Comparison of ENCODE assay signal across 9 cellular contexts in the genomic region with DNA sequence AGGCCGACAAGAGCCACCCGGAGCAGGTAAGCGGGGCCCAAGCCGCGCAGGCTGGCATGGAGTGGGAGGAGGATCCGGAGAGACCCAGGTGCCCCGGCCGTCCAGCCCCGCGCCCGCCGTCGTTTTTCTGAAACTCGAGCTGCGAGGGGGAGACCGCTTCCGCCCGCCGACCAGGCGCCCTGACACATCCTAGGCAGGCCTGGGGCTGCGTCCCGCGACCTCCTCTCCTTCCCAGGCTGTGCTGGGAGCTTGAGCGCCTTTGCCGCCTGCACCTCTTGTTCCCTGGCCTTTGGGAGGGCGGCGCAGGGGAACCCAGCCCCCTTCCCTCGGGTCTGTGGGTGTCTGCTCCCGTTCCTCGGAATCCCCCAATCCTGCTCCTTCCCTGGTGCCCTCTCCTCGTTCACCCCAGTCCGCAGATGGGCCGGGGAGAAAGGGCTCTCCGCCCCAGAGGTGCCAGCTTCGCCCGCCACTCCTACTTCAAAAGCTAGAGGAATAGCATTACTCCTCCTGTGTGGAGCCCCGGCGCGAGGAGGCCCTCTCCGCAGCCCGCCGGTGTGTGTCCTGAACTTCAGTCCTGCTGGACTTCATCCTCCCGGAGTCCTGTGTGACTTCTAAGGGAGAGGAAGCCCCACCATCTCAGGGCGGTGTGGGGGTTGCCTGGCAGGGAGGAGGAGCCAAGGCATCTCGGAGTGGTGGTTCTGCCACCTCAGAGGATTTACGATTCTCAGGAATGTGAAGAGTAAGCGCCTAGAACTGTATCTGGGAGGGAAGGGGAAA. TPM values are rescaled to one million over a fixed set of nuclear protein-coding genes. Genes with fewer than 3 reads are reported as not detected.
A peak's percentile ranks its signal among the peaks of the same experiment; 100 is the strongest.
DNase-seq lines count a peak whose midpoint lies in the region; ATAC-seq and TF ChIP-seq lines count a peak whose summit lies in the region.
"Had no signal": no experiment of that assay in that cellular context is flagged by ENCODE, and none has a peak within 500 bp of the region (broad histone marks: within the 10 kb centered on the region; RNA-seq: fewer than 3 reads in every experiment).

No MANE protein-coding gene starts in this region.

- peak overlapping the region; percentile 90 to 97 for H3K27ac Mint-ChIP-seq in T-cell

- peak overlapping the region; percentile 47 for H3K27ac ChIP-seq in cingulate gyrus (ENCODE audit: low read depth, low read length)
- H3K27ac ChIP-seq in transverse colon: peak overlapping the region; percentile 90 to 93 (median 91)

- peaks cover 17% of the 10 kb centered on the region for H3K36me3 Mint-ChIP-seq in T-cell

- H3K4me1 ChIP-seq in mononuclear cell (ENCODE audit: insufficient read depth, low read length) (peaks cover 84% of the 10 kb centered on the region), transverse colon (peaks cover 13 to 72% (median 41%) of the 10 kb centered on the region in 4 donors)

- no peaks in the 10 kb centered on the region for H3K36me3 ChIP-seq in transverse colon

- intact Hi-C loops in transverse colon (cut with DNase I; ENCODE audit: low total_unique reads): no loop called here

- no peaks in the 10 kb centered on the region for H3K27me3 Mint-ChIP-seq in T-cell

- POLR2A ChIA-PET in T-cell (lab: Charles Lee): interaction anchor here in 1 of 2 donors (0.6 kb wide), 2 partner anchors 27 to 34 kb away, joined by 6 to 7 read pairs; a partner anchor contains a TSS

- no peaks in the 10 kb centered on the region for H3K27me3 ChIP-seq in mononuclear cell (ENCODE audit: insufficient read depth, low read length)
- H3K27me3 ChIP-seq in transverse colon: no peaks in the 10 kb centered on the region

- TF ChIP-seq EP300 in transverse colon (IDR thresholded peaks at IDR 0.05; ENCODE audit: low read depth): no peak

- H3K9me3 Mint-ChIP-seq in T-cell: no peaks in the 10 kb centered on the region

- 0 to 4% methylated on average over 3 to 42 of the region's 47 CpGs for WGBS in transverse colon (ENCODE audit: low coverage in 1 of 2), 2 donors

- no peak for DNase-seq in GM12864 (ENCODE audit: low read depth)
- DNase-seq in T-cell: peak in 16 of 34 experiments; percentile 30 to 61 (median 42)
- DNase-seq in transverse colon: peak; percentile 59
- no peak for DNase-seq in SHP77 treated with DMSO at 0.1 percent for 48 hours (lab: John Stamatoyannopoulos, UW)

- peaks cover 66 to 74% (median 67%) of the 10 kb centered on the region in 3 donors for H3K4me1 Mint-ChIP-seq in T-cell

- H3K9me3 ChIP-seq in mononuclear cell (ENCODE audit: low read depth, low read length) (no peaks in the 10 kb centered on the region), transverse colon (no peaks in the 10 kb centered on the region)

- H3K4me3 ChIP-seq in GM12864 (ENCODE audit: low read depth, low read length): peak overlapping the region; percentile 92
- peak overlapping the region; percentile 98 for H3K4me3 ChIP-seq in mononuclear cell (ENCODE audit: low read length)
- H3K4me3 ChIP-seq in transverse colon: peak overlapping the region; percentile 80 to 94 (median 88)

- in situ Hi-C loops in transverse colon (cut with MboI; ENCODE audit: low pct_ligation_motif_present in 1 of 4, low pct_unique_long_range_greater_than_20kb in 1 of 4, low sequenced_read_pairs in 3 of 4): loop anchor here in 2 of 4 donors (25.0 kb wide), 1 partner anchor 113 kb away; the partner anchor contains the start of genes FDXR (in 2 of the 2) and GRIN2C (in 2 of the 2)

- TF ChIP-seq CTCF in GM12864 (IDR thresholded peaks at IDR 0.05; ENCODE audit: low read depth, low read length, missing control alignments) (no peak), transverse colon (IDR thresholded peaks at IDR 0.05) (peak in 1 of 5 experiments; percentile 3)

- peak overlapping the region; percentile 92 to 100 (median 98) for H3K4me3 Mint-ChIP-seq in T-cell

- peak; percentile 68 for TF ChIP-seq POLR2A in transverse colon (IDR thresholded peaks at IDR 0.05)

- CTCF ChIA-PET in T-cell (lab: Charles Lee): interaction anchor here (0.6 to 2.6 kb wide), 9 partner anchors 10 to 184 kb away, joined by 3 to 13 read pairs (median 4); partner anchors contain the start of genes NAT9 (in 1 of the 2) and RAB37 (in 1 of the 2)

- ATAC-seq in HG02981 (IDR thresholded peaks at IDR 0.05; ENCODE audit: unreplicated experiment) (peak; percentile 6), T-cell (replicated peaks in 1 of 4) (peak; percentile 3 to 19 (median 10)), GM21737 (IDR thresholded peaks at IDR 0.05; ENCODE audit: unreplicated experiment) (no peak)

RNA-seq across cellular contexts. Expression of gene NHERF1, which starts 1.0 kb away (rescaled TPM):
- total RNA-seq in T-cell (100 to 1,000 TPM; 104 to 260 (median 223) TPM), mononuclear cell (62.9 TPM), transverse colon (100 to 1,000 TPM; 118 to 463 (median 233) TPM)

RNA-seq across cellular contexts. Expression of gene RAB37, which starts 12.4 kb away (rescaled TPM):
- total RNA-seq in T-cell (10 to 100 TPM; 31.2 to 73.4 (median 40.7) TPM), mononuclear cell (21.8 TPM), transverse colon (10 to 100 TPM in 1 of 4 donors, 1 to 10 TPM in 2, not detected in 1; 5.2 to 10.5 (median 5.4) TPM)

RNA-seq across cellular contexts. Expression of gene NAT9, which starts 26.7 kb away (rescaled TPM):
- total RNA-seq in T-cell: 10 to 100 TPM; 37.2 to 74.4 (median 71.9) TPM
- total RNA-seq in mononuclear cell: 14.9 TPM
- 10 to 100 TPM; 18.3 to 34.4 (median 27.6) TPM for total RNA-seq in transverse colon

RNA-seq across cellular contexts. Expression of gene CD300LF, which starts 36.7 kb away (rescaled TPM):
- total RNA-seq in T-cell: under 1 TPM in 1 of 5 donors, not detected in 4; 0.25 TPM
- total RNA-seq in mononuclear cell: 20.5 TPM
- total RNA-seq in transverse colon: 10 to 100 TPM in 1 of 4 donors, 1 to 10 TPM in 2, under 1 TPM in 1; 0.40 to 37.8 (median 3.7) TPM
- total RNA-seq: T-helper 2 cell treated with Interferon-gamma antibody and Interleukin-4, amounts not matched to agents 100 ng/mL and 5 ng/mL, for 36 hours had no signal
